ENCODE assay signal across 8 cellular contexts in the genomic region with DNA sequence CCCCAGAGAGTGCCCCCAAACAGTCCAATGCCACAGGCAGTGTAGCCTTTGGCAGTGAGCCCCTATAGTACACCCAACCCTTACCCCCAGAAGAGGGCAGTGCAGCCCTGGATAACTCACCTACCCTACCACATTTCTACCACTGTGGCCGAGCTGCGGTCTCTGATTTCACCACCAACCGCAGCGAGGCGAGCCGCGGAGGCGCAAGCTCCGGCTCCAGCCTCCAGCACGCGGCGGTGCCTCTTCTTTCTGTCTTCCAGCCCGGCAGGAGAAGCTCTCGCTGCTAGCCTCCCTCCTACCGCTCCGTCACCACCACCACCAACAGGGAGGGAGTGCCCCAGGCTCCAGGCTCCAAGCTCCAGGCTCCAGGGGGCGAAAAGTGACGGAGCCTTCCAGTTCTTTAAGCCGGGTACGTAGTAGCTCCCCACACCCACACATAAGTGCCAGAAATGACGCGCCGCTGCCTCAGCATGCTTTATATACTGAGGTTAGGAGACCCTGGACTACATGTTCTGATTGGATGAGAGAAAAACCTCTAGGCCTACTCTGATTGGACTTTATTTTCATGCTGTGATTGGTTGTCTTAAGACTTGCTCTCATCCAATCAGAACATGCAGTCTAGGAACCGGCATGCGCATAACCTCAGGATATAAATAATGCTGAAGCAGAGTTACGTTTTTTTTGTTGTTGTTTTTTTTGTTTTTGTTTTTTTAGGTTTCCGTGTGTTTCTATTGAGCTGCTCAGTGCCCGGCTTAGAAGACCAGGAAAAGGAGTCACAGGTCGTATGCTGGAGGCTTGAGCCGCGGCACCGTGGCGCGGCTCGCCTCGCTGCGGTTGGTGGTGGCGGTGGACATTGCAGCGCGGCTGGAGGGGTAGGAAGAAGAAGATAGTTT. TPM values are rescaled to one million over a fixed set of nuclear protein-coding genes. Genes with fewer than 3 reads are reported as not detected.
DNase-seq lines count a peak whose midpoint lies in the region; ATAC-seq, FAIRE-seq and TF ChIP-seq lines count a peak whose summit lies in the region.

A gene (plus strand): TSS at position 645 of the 893 bp plus-strand sequence.

- peaks cover 1% of the 10 kb centered on the region for H3K27me3 Mint-ChIP-seq in glutamatergic neuron (ENCODE audit: unreplicated experiment)

- 81 to 86% (median 83%) methylated on average over 40 of the region's 40 CpGs for WGBS in psoas muscle, 3 donors

- peak; percentile 70 for TF ChIP-seq CTCF in VCaP (conservative IDR thresholded peaks at IDR 0.05)
- TF ChIP-seq CTCF in glutamatergic neuron (IDR thresholded peaks at IDR 0.05; ENCODE audit: partially characterized antibody, unreplicated experiment): peak; percentile 49
- peak; percentile 42 for TF ChIP-seq CTCF in psoas muscle (IDR thresholded peaks at IDR 0.05)

- H3K4me1 Mint-ChIP-seq in glutamatergic neuron (ENCODE audit: low read depth, unreplicated experiment): peaks cover 3% of the 10 kb centered on the region

- ATAC-seq in psoas muscle: peak; percentile 70 to 98 (median 92)
- ATAC-seq in GM21526 (IDR thresholded peaks at IDR 0.05; ENCODE audit: low FRiP score, unreplicated experiment): no peak
- ATAC-seq in HG03432 (IDR thresholded peaks at IDR 0.05; ENCODE audit: unreplicated experiment): no peak

- intact Hi-C loops in psoas muscle (cut with DNase I): no loop called here

- H3K36me3 Mint-ChIP-seq in glutamatergic neuron (ENCODE audit: unreplicated experiment): peaks cover 16% of the 10 kb centered on the region

- peak; percentile 97 for FAIRE-seq in H54 (lab: Jason Lieb, UNC)

- H3K4me1 ChIP-seq in ACC112 (ENCODE audit: control insufficient read depth, insufficient read depth, low read length, unreplicated experiment): no peaks in the 10 kb centered on the region
- H3K4me1 ChIP-seq in psoas muscle: peaks cover under 1% of the 10 kb centered on the region

- no peak within 1 kb of the TSS for H3K27ac Mint-ChIP-seq in glutamatergic neuron (ENCODE audit: unreplicated experiment)

- H2AFZ ChIP-seq in ACC112 (ENCODE audit: low read length, unreplicated experiment): peak within 1 kb of the TSS; percentile 12

- H3K4me3 ChIP-seq in ACC112 (ENCODE audit: low read depth, low read length): no peak within 1 kb of the TSS; the same call in 1 of the 2 replicates
- H3K4me3 ChIP-seq in psoas muscle: peak within 1 kb of the TSS; percentile 46

- H3K9me3 ChIP-seq in psoas muscle: no peaks in the 10 kb centered on the region

- H3K79me2 ChIP-seq in ACC112 (ENCODE audit: control insufficient read depth, insufficient read depth, low read length, unreplicated experiment): no peaks in the 10 kb centered on the region

- DNase-seq in H54 (ENCODE audit: insufficient read length, low spot score) (peak; percentile 66), NCI-H2196 treated with DMSO at 0.1 percent for 48 hours (lab: John Stamatoyannopoulos, UW; ENCODE audit: unreplicated experiment) (peak; percentile 41), glutamatergic neuron (peak; percentile 83), psoas muscle (no peak)

- H3K4me3 Mint-ChIP-seq in glutamatergic neuron (ENCODE audit: unreplicated experiment): no peak within 1 kb of the TSS

- peaks cover 2% of the 10 kb centered on the region for H3K9me3 Mint-ChIP-seq in glutamatergic neuron (ENCODE audit: unreplicated experiment)

- H3K36me3 ChIP-seq in ACC112 (ENCODE audit: insufficient read depth, low read length) (no peaks in the 10 kb centered on the region), psoas muscle (ENCODE audit: insufficient read depth in 1 of 2, low read depth in 1 of 2) (peaks cover 0 to 11% of the 10 kb centered on the region in 2 donors)

- no peak for TF ChIP-seq POLR2A in H54 (IDR thresholded peaks at IDR 0.05; ENCODE audit: low read depth, low read length)

- no peaks in the 10 kb centered on the region for H3K27me3 ChIP-seq in ACC112 (ENCODE audit: insufficient read depth, low read length)
- no peaks in the 10 kb centered on the region for H3K27me3 ChIP-seq in psoas muscle (ENCODE audit: insufficient read depth in 3 of 3, low read length in 2 of 3)

- H3K27ac ChIP-seq in ACC112 (ENCODE audit: low read depth, low read length) (no peak within 1 kb of the TSS), VCaP (peak within 1 kb of the TSS; percentile 91), psoas muscle (peak within 1 kb of the TSS; percentile 53)

RNA-seq across cellular contexts. Expression of the gene that starts here (rescaled TPM):
- 16.4 TPM for total RNA-seq in glutamatergic neuron (ENCODE audit: unreplicated experiment)
- under 1 TPM in 3 of 4 donors, not detected in 1; 0.12 to 0.62 (median 0.42) TPM for total RNA-seq in psoas muscle
- under 1 TPM in 2 of 3 donors, not detected in 1; 0.21 to 0.44 TPM for polyA plus RNA-seq in psoas muscle

Comparison
In these comparisons a context has a peak if more than half of its experiments do, and no peak if none do; other contexts are left out.
1. RNA of the gene that starts here (total RNA-seq): 16.4 TPM in glutamatergic neuron (single experiment); 0.12 to 0.62 TPM in psoas muscle; every median in the first group is over 10 times any median in the second.
2. Peak in ATAC-seq, H3K4me3 ChIP-seq and H3K27ac ChIP-seq in psoas muscle; RNA of the gene not detected or under 1 TPM.
3. DNase-seq: peak in H54 (single experiment), NCI-H2196 treated with DMSO at 0.1 percent for 48 hours (single experiment) and glutamatergic neuron (single experiment); none in psoas muscle (0 of 2).
4. Peak in every context shown above with its lines, with median percentiles within 50 percentile points of each other: CTCF ChIP-seq.